ENCODE assay signal across 8 cellular contexts in the genomic region with DNA sequence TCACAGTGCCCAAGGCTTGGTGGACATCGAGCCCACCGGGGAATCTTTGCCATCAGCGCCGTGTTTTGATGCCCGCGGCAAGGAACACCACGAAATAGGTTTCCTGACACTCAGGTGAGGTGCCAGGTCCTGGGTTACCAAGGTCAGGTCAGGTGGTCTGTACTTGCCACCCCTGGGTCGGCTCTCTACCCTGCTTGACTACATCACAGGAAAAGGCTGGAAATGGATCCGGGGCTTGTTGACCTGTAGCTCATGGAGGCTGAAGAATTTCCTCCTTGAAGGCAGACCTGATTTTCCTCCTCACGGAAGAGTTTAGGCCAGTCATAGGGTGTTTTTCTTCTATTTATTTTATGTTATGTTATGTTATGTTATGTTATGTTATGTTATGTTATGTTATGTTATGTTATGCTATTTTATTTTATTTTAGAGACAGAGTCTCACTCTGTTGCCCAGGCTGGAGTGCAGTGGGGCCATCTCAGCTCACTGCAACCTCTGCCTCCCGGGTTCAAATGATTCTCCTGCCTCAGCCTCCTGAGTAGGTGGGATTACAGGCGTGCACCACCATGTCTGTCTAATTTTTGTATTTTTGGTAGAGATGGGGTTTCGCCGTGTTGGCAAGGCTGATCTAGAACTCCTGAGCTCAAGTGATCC. TPM values are rescaled to one million over a fixed set of nuclear protein-coding genes. Genes with fewer than 3 reads are reported as not detected.
DNase-seq lines count a peak whose midpoint lies in the region; ATAC-seq and TF ChIP-seq lines count a peak whose summit lies in the region.
"Not testable (repeated sequence)": the region's sequence is repeated elsewhere in the genome, so short reads cannot be mapped to it uniquely, and the experiment has no call there.

No MANE protein-coding gene starts in this region.

- not testable (repeated sequence) for H4K20me1 ChIP-seq in KMS-11 (ENCODE audit: insufficient read depth)

- H3K36me3 Mint-ChIP-seq in CD4-positive, CD25-positive, alpha-beta regulatory T cell; activated naive CD4-positive, alpha-beta T cell treated with anti-CD3 and anti-CD28 coated beads, Interleukin-2, amount 50 U/mL, for 24 hours; natural killer cell: not testable (repeated sequence)

- not testable (repeated sequence) for H3K79me2 ChIP-seq in KMS-11 (ENCODE audit: insufficient read depth, low read depth)

- peak overlapping the region; percentile 70 to 94 (median 82) for H3K4me3 Mint-ChIP-seq in CD4-positive, CD25-positive, alpha-beta regulatory T cell
- peak overlapping the region; percentile 90 for H3K4me3 Mint-ChIP-seq in activated naive CD4-positive, alpha-beta T cell treated with anti-CD3 and anti-CD28 coated beads, Interleukin-2, amount 50 U/mL, for 24 hours
- H3K4me3 Mint-ChIP-seq in natural killer cell, result peak overlapping the region; percentile 84
- H3K4me3 Mint-ChIP-seq in stimulated activated naive CD8-positive, alpha-beta T cell treated with anti-CD3 and anti-CD28 coated beads, Interleukin-15, amount 100 ng/mL, for 72 hours, result peak overlapping the region; percentile 84 to 88

- H3K4me1 Mint-ChIP-seq in CD4-positive, CD25-positive, alpha-beta regulatory T cell, result peaks cover 9 to 32% (median 22%) of the 10 kb centered on the region in 4 donors
- H3K4me1 Mint-ChIP-seq in activated naive CD4-positive, alpha-beta T cell treated with anti-CD3 and anti-CD28 coated beads, Interleukin-2, amount 50 U/mL, for 24 hours, result peaks cover 24% of the 10 kb centered on the region
- H3K4me1 Mint-ChIP-seq in natural killer cell, result peaks cover 9 to 18% of the 10 kb centered on the region in 2 donors
- H3K4me1 Mint-ChIP-seq in stimulated activated naive CD8-positive, alpha-beta T cell treated with anti-CD3 and anti-CD28 coated beads, Interleukin-15, amount 100 ng/mL, for 72 hours, result peaks cover 23% of the 10 kb centered on the region

- peak overlapping the region; percentile 70 for H3K27ac ChIP-seq in CD4-positive, CD25-positive, alpha-beta regulatory T cell (ENCODE audit: insufficient read depth, low read length, poor library complexity, severe bottlenecking)
- H3K27ac ChIP-seq in KMS-11; iPS DF 6.9 (ENCODE audit: low read length): not testable (repeated sequence)
- H3K27ac ChIP-seq in RWPE1, result peak overlapping the region; percentile 77
- peak overlapping the region; percentile 66 for H3K27ac ChIP-seq in effector memory CD4-positive, alpha-beta T cell (ENCODE audit: insufficient read depth, low read length, poor library complexity, severe bottlenecking)

- ATAC-seq in CD4-positive, CD25-positive, alpha-beta regulatory T cell (ENCODE audit: low read depth in 2 of 2); natural killer cell; stimulated activated naive CD8-positive, alpha-beta T cell treated with anti-CD3 and anti-CD28 coated beads, Interleukin-15, amount 100 ng/mL, for 72 hours: not testable (repeated sequence)

- H3K27me3 ChIP-seq in CD4-positive, CD25-positive, alpha-beta regulatory T cell (ENCODE audit: control insufficient read depth, insufficient read depth, low read length); KMS-11 (ENCODE audit: insufficient read depth, low read depth); effector memory CD4-positive, alpha-beta T cell (replicated peaks; ENCODE audit: control insufficient read depth, insufficient read depth, low read length, poor library complexity, severe bottlenecking); iPS DF 6.9 (ENCODE audit: control insufficient read depth, insufficient read depth, low read length): not testable (repeated sequence)

- not testable (repeated sequence) for H3K9me3 ChIP-seq in CD4-positive, CD25-positive, alpha-beta regulatory T cell (ENCODE audit: control insufficient read depth in 2 of 2, low read length in 2 of 2); effector memory CD4-positive, alpha-beta T cell (ENCODE audit: control insufficient read depth, low read length); iPS DF 6.9 (ENCODE audit: control insufficient read depth, insufficient read depth, low read length)

- H3K4me2 ChIP-seq in KMS-11, result peak overlapping the region; percentile 83

- H3K4me3 ChIP-seq in CD4-positive, CD25-positive, alpha-beta regulatory T cell (ENCODE audit: low read depth, low read length), result peak overlapping the region; percentile 34
- H3K4me3 ChIP-seq in KMS-11 (IDR thresholded peaks at IDR 0.05; ENCODE audit: insufficient read depth, low read depth, low read length), result not testable (repeated sequence)
- peak overlapping the region; percentile 56 for H3K4me3 ChIP-seq in effector memory CD4-positive, alpha-beta T cell (ENCODE audit: insufficient read depth, low read depth, low read length, poor library complexity, severe bottlenecking)
- H3K4me3 ChIP-seq in iPS DF 6.9 (ENCODE audit: low read length), result peak overlapping the region; percentile 70; the same call in 1 of the 2 replicates

- H3K9me3 Mint-ChIP-seq in CD4-positive, CD25-positive, alpha-beta regulatory T cell; activated naive CD4-positive, alpha-beta T cell treated with anti-CD3 and anti-CD28 coated beads, Interleukin-2, amount 50 U/mL, for 24 hours; natural killer cell; stimulated activated naive CD8-positive, alpha-beta T cell treated with anti-CD3 and anti-CD28 coated beads, Interleukin-15, amount 100 ng/mL, for 72 hours: not testable (repeated sequence)

- H3K27ac Mint-ChIP-seq in CD4-positive, CD25-positive, alpha-beta regulatory T cell, result peak overlapping the region in 2 of 3 donors; percentile 82 to 93
- not testable (repeated sequence) for H3K27ac Mint-ChIP-seq in activated naive CD4-positive, alpha-beta T cell treated with anti-CD3 and anti-CD28 coated beads, Interleukin-2, amount 50 U/mL, for 24 hours; stimulated activated naive CD8-positive, alpha-beta T cell treated with anti-CD3 and anti-CD28 coated beads, Interleukin-15, amount 100 ng/mL, for 72 hours
- peak overlapping the region; percentile 60 to 85 for H3K27ac Mint-ChIP-seq in natural killer cell

- not testable (repeated sequence) for H3K36me3 ChIP-seq in CD4-positive, CD25-positive, alpha-beta regulatory T cell (ENCODE audit: control insufficient read depth, insufficient read depth, low read length); KMS-11 (ENCODE audit: insufficient read depth); effector memory CD4-positive, alpha-beta T cell (ENCODE audit: control insufficient read depth, insufficient read depth, low read length); iPS DF 6.9 (ENCODE audit: control insufficient read depth, insufficient read depth, low read length)

- peaks cover 23% of the 10 kb centered on the region for H3K27me3 Mint-ChIP-seq in CD4-positive, CD25-positive, alpha-beta regulatory T cell
- H3K27me3 Mint-ChIP-seq in activated naive CD4-positive, alpha-beta T cell treated with anti-CD3 and anti-CD28 coated beads, Interleukin-2, amount 50 U/mL, for 24 hours, result not testable (repeated sequence)
- peaks cover 7 to 16% of the 10 kb centered on the region in 2 donors for H3K27me3 Mint-ChIP-seq in natural killer cell (ENCODE audit: low read depth in 2 of 2)
- peaks cover 21% of the 10 kb centered on the region for H3K27me3 Mint-ChIP-seq in stimulated activated naive CD8-positive, alpha-beta T cell treated with anti-CD3 and anti-CD28 coated beads, Interleukin-15, amount 100 ng/mL, for 72 hours

- peaks cover 29% of the 10 kb centered on the region for H3K4me1 ChIP-seq in CD4-positive, CD25-positive, alpha-beta regulatory T cell (ENCODE audit: control insufficient read depth, insufficient read depth, low read length, poor library complexity, severe bottlenecking)
- peaks cover 36% of the 10 kb centered on the region for H3K4me1 ChIP-seq in KMS-11 (ENCODE audit: low read depth, poor library complexity, severe bottlenecking)
- H3K4me1 ChIP-seq in effector memory CD4-positive, alpha-beta T cell (ENCODE audit: control insufficient read depth, insufficient read depth, low read length, poor library complexity, severe bottlenecking), result peaks cover 25% of the 10 kb centered on the region
- not testable (repeated sequence) for H3K4me1 ChIP-seq in iPS DF 6.9 (ENCODE audit: control insufficient read depth, insufficient read depth, low read length)

- not testable (repeated sequence) for TF ChIP-seq CTCF in KMS-11 (conservative IDR thresholded peaks at IDR 0.05; ENCODE audit: low read depth, low read length); RWPE1 (conservative IDR thresholded peaks at IDR 0.05; ENCODE audit: low read depth); natural killer cell (IDR thresholded peaks at IDR 0.05)

- CTCF ChIA-PET in RWPE1 (lab: Yijun Ruan, JAX), result interaction anchor here (0.7 kb wide), 1 partner anchor 170 kb away, joined by 6 read pairs; no protein-coding TSS in a partner anchor

- POLR2A ChIA-PET in RWPE1 (lab: Yijun Ruan, JAX; ENCODE audit: low non-redundant PET), result interaction anchor here (0.5 to 0.6 kb wide), 2 partner anchors 9 to 85 kb away, joined by 3 to 6 read pairs; no protein-coding TSS in a partner anchor

- H2AFZ ChIP-seq in KMS-11 (ENCODE audit: low read depth), result peak overlapping the region; percentile 95

- WGBS in iPS DF 6.9 (ENCODE audit: insufficient coverage, insufficient read length), result no CpG with 5 or more reads among the region's 14 CpGs

- intact Hi-C loops in natural killer cell (cut with micrococcal nuclease), result not testable (repeated sequence)

- H3K9ac ChIP-seq in KMS-11, result not testable (repeated sequence)

- not testable (repeated sequence) for DNase-seq in CD4-positive, CD25-positive, alpha-beta regulatory T cell; RWPE1 (ENCODE audit: low spot score); effector memory CD4-positive, alpha-beta T cell; iPS DF 6.9 (ENCODE audit: low read depth, low spot score); natural killer cell; stimulated activated naive CD8-positive, alpha-beta T cell treated with anti-CD3 and anti-CD28 coated beads, Interleukin-15, amount 100 ng/mL, for 72 hours

RNA-seq across cellular contexts. Expression of a gene that starts 4.6 kb away (rescaled TPM):
- total RNA-seq in CD4-positive, CD25-positive, alpha-beta regulatory T cell, result not detected
- under 1 TPM in 2 of 4 donors, not detected in 2; 0.05 to 0.09 TPM for polyA plus RNA-seq in CD4-positive, CD25-positive, alpha-beta regulatory T cell
- under 1 TPM in 2 of 3 donors, not detected in 1; 0.14 to 0.23 TPM for total RNA-seq in natural killer cell

RNA-seq across cellular contexts. Expression of a gene that starts 10.2 kb away (rescaled TPM):
- 5.6 TPM for total RNA-seq in CD4-positive, CD25-positive, alpha-beta regulatory T cell
- 1 to 10 TPM; 1.4 to 2.7 (median 2.4) TPM for polyA plus RNA-seq in CD4-positive, CD25-positive, alpha-beta regulatory T cell
- 1 to 10 TPM in 2 of 3 donors, under 1 TPM in 1; 0.66 to 9.5 (median 2.8) TPM for total RNA-seq in natural killer cell

RNA-seq across cellular contexts. Expression of a gene that starts 29.7 kb away (rescaled TPM):
- 25.7 TPM for total RNA-seq in CD4-positive, CD25-positive, alpha-beta regulatory T cell
- 10 to 100 TPM; 64.0 to 95.8 (median 74.6) TPM for polyA plus RNA-seq in CD4-positive, CD25-positive, alpha-beta regulatory T cell
- 10 to 100 TPM in 2 of 3 donors, 1 to 10 TPM in 1; 9.0 to 15.7 (median 12.9) TPM for total RNA-seq in natural killer cell

RNA-seq across cellular contexts. Expression of a gene that starts 47.1 kb away (rescaled TPM):
- total RNA-seq in CD4-positive, CD25-positive, alpha-beta regulatory T cell, result not detected
- polyA plus RNA-seq in CD4-positive, CD25-positive, alpha-beta regulatory T cell, result not detected
- total RNA-seq in natural killer cell, result not detected

RNA-seq across cellular contexts. Expression of a gene that starts 58.7 kb away (rescaled TPM):
- not detected for total RNA-seq in CD4-positive, CD25-positive, alpha-beta regulatory T cell
- not detected for polyA plus RNA-seq in CD4-positive, CD25-positive, alpha-beta regulatory T cell
- total RNA-seq in natural killer cell, result not detected
